12 cellular contexts compared by ENCODE assay signal in genomic region chr2:200177971-200178911, GRCh38.
DNase-seq lines count a peak whose midpoint lies in the region; ATAC-seq, FAIRE-seq and TF ChIP-seq lines count a peak whose summit lies in the region.
"Had no signal": no experiment of that assay in that cellular context is flagged by ENCODE, and none has a peak within 500 bp of the region (broad histone marks: within the 10 kb centered on the region; RNA-seq: fewer than 3 reads in every experiment).

No MANE protein-coding gene starts in this region.

- no peak overlapping the region for H2AFZ ChIP-seq in fibroblast of lung (ENCODE audit: low read length)

- no peaks in the 10 kb centered on the region for H3K79me2 ChIP-seq in fibroblast of lung (ENCODE audit: control insufficient read depth, insufficient read depth, low read length)

- FAIRE-seq in kidney (lab: Jason Lieb, UNC), result no peak

- TF ChIP-seq CTCF in fibroblast of lung (conservative IDR thresholded peaks at IDR 0.05 in 1 of 2, IDR thresholded peaks at IDR 0.05 in 1 of 2; ENCODE audit: low read depth in 1 of 2, low read length in 2 of 2) (no peak), kidney (IDR thresholded peaks at IDR 0.05; ENCODE audit: borderline replicate concordance, extremely low read depth, insufficient read depth) (no peak)

- H3K4me3 ChIP-seq in fibroblast of lung (replicated peaks in 1 of 4; ENCODE audit: control extremely low read depth in 1 of 4, insufficient read depth in 1 of 4, low read depth in 3 of 4, low read length in 4 of 4) (no peak overlapping the region), kidney (ENCODE audit: low read length in 2 of 2) (no peak overlapping the region)
- H3K4me3 ChIP-seq: SJSA1 had no signal

- H4K20me1 ChIP-seq in fibroblast of lung (ENCODE audit: control insufficient read depth, extremely low read depth, insufficient read depth, low read length), result no peaks in the 10 kb centered on the region

- H3K36me3 ChIP-seq in fibroblast of lung (ENCODE audit: control insufficient read depth, insufficient read depth, low read length) (no peaks in the 10 kb centered on the region), kidney (ENCODE audit: control insufficient read depth in 1 of 2, insufficient read depth in 2 of 2, low read length in 2 of 2) (no peaks in the 10 kb centered on the region)
- H3K36me3 ChIP-seq: SJSA1 had no signal

- H3K9me3 ChIP-seq in fibroblast of lung (ENCODE audit: control insufficient read depth, insufficient read depth, low read depth, low read length) (no peaks in the 10 kb centered on the region), kidney (ENCODE audit: control insufficient read depth in 1 of 2, low read length in 2 of 2) (no peaks in the 10 kb centered on the region)
- H3K9me3 ChIP-seq: SJSA1 had no signal

- intact Hi-C loops in kidney (cut with DNase I), result no loop called here

- ATAC-seq in HG02571 (IDR thresholded peaks at IDR 0.05; ENCODE audit: unreplicated experiment), result no peak

- H3K27me3 ChIP-seq in fibroblast of lung (ENCODE audit: control insufficient read depth, insufficient read depth, low read length), result peaks cover 5% of the 10 kb centered on the region
- H3K27me3 ChIP-seq: SJSA1 had no signal

- H3K9ac ChIP-seq in fibroblast of lung (ENCODE audit: insufficient read depth, low read length) (no peak overlapping the region), kidney (ENCODE audit: low read length in 2 of 2) (no peak overlapping the region)

- no peak overlapping the region for H3K27ac ChIP-seq in fibroblast of lung (ENCODE audit: insufficient read depth, low read length)
- H3K27ac ChIP-seq in kidney (ENCODE audit: low read depth in 2 of 2, low read length in 2 of 2), result no peak overlapping the region
- H3K27ac ChIP-seq: SJSA1 had no signal

- H3K4me2 ChIP-seq in fibroblast of lung (ENCODE audit: extremely low read depth, insufficient read depth, low read length), result no peak overlapping the region

- H3K4me1 ChIP-seq in fibroblast of lung (ENCODE audit: control insufficient read depth, extremely low read depth, insufficient read depth, low read length) (no peaks in the 10 kb centered on the region), kidney (ENCODE audit: control insufficient read depth in 1 of 2, insufficient read depth in 1 of 2, low read depth in 1 of 2, low read length in 2 of 2) (no peaks in the 10 kb centered on the region)
- H3K4me1 ChIP-seq: SJSA1 had no signal

- peak; percentile 99 for DNase-seq in DMS 273 (lab: John Stamatoyannopoulos, UW; ENCODE audit: unreplicated experiment)
- DNase-seq in NCI-H446 (lab: John Stamatoyannopoulos, UW), result peak; percentile 43 to 86
- DNase-seq in fibroblast of lung (ENCODE audit: low read depth in 2 of 2), result peak; percentile 51 to 82
- DNase-seq in pons (ENCODE audit: low spot score), result peak; percentile 19
- DNase-seq in kidney, result no peak
- no peak for DNase-seq in stimulated activated CD8-positive, alpha-beta memory T cell treated with anti-CD3 and anti-CD28 coated beads, Interleukin-4, amount 100 ng/mL, for 48 hours
- no peak for DNase-seq in KG1 (lab: John Stamatoyannopoulos, UW)
- DNase-seq: activated CD4-positive, CD25-positive, alpha-beta regulatory T cell treated with anti-CD3 and anti-CD28 coated beads, Interleukin-2, amount 50 U/mL, for 72 hours; activated gamma-delta T cell; NCI-H2029 had no signal

Comparison
In these comparisons a context has a peak if more than half of its experiments do, and no peak if none do; other contexts are left out.
1. DNase-seq: peak in DMS 273 (single experiment), NCI-H446 (2 of 2), fibroblast of lung (2 of 2) and pons (single experiment); none in kidney (single experiment), stimulated activated CD8-positive, alpha-beta memory T cell treated with anti-CD3 and anti-CD28 coated beads, Interleukin-4, amount 100 ng/mL, for 48 hours (single experiment) and KG1 (single experiment).